ENCODE assay signal across 9 cellular contexts in the genomic region with DNA sequence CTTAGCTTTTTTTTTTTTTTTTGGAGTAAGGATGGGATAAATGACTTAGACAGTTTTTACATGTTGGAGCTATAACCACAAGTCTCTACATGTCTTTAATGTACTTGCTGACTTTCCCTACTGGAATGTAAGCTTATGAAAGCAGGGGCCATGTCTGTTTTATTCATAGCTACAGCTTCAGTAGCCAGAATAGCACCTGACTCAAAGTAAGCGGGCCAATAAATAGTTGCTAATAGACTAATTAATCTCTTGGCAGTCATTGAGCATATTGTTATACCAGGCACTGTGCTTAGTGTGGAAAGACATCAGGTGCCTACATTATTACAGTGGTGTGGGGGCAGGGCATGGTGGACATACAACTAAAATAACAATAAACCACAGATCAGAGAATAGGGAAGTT.
DNase-seq lines count a peak whose midpoint lies in the region; TF ChIP-seq lines count a peak whose summit lies in the region.
"Had no signal": no experiment of that assay in that cellular context is flagged by ENCODE, and none has a peak within 500 bp of the region (broad histone marks: within the 10 kb centered on the region; RNA-seq: fewer than 3 reads in every experiment).

No MANE protein-coding gene starts in this region.

- H3K27ac ChIP-seq in cardiac muscle cell: peak overlapping the region; percentile 75

- H3K4me3 Mint-ChIP-seq in glutamatergic neuron (ENCODE audit: unreplicated experiment): no peak overlapping the region

- peak; percentile 88 for DNase-seq in ELR (ENCODE audit: low read depth)
- DNase-seq in astrocyte of the hippocampus (ENCODE audit: low read depth, low spot score): peak; percentile 65
- peak in 1 of 2 donors; percentile 47 for DNase-seq in cardiac muscle cell (ENCODE audit: low read depth in 1 of 2, low spot score in 1 of 2)
- peak; percentile 97 for DNase-seq in retinal pigment epithelial cell (ENCODE audit: low read depth)
- no peak for DNase-seq in Kasumi-1 (lab: John Stamatoyannopoulos, UW)
- DNase-seq in glutamatergic neuron: no peak
- DNase-seq in D341Med (ENCODE audit: low spot score): no peak
- DNase-seq in activated T-cell treated with anti-CD3 and anti-CD28 coated beads for 4 hours: no peak
- DNase-seq: NCI-H2227 treated with DMSO at 0.1 percent for 48 hours had no signal

- no peaks in the 10 kb centered on the region for H3K27me3 ChIP-seq in cardiac muscle cell

- no peak overlapping the region for H3K27ac Mint-ChIP-seq in glutamatergic neuron (ENCODE audit: unreplicated experiment)

- no peaks in the 10 kb centered on the region for H3K36me3 ChIP-seq in cardiac muscle cell

- TF ChIP-seq CTCF in cardiac muscle cell (IDR thresholded peaks at IDR 0.05; ENCODE audit: low read depth, low read length) (no peak), retinal pigment epithelial cell (conservative IDR thresholded peaks at IDR 0.05; ENCODE audit: low read depth, low read length) (no peak), glutamatergic neuron (IDR thresholded peaks at IDR 0.05; ENCODE audit: partially characterized antibody, unreplicated experiment) (no peak)

- no peaks in the 10 kb centered on the region for H3K9me3 ChIP-seq in cardiac muscle cell (ENCODE audit: low read depth)

- H3K4me1 ChIP-seq in cardiac muscle cell (ENCODE audit: low read depth): peaks cover 34% of the 10 kb centered on the region

- H3K4me3 ChIP-seq in cardiac muscle cell: no peak overlapping the region
- H3K4me3 ChIP-seq in retinal pigment epithelial cell (ENCODE audit: low read length): no peak overlapping the region

- H3K4me1 Mint-ChIP-seq in glutamatergic neuron (ENCODE audit: low read depth, unreplicated experiment): peaks cover 4% of the 10 kb centered on the region

- peaks cover 2% of the 10 kb centered on the region for H3K9me3 Mint-ChIP-seq in glutamatergic neuron (ENCODE audit: unreplicated experiment)

- peaks cover 2% of the 10 kb centered on the region for H3K27me3 Mint-ChIP-seq in glutamatergic neuron (ENCODE audit: unreplicated experiment)

- H3K36me3 Mint-ChIP-seq in glutamatergic neuron (ENCODE audit: unreplicated experiment): no peaks in the 10 kb centered on the region

Comparison
In these comparisons a context has a peak if more than half of its experiments do, and no peak if none do; other contexts are left out.
1. DNase-seq: peak in ELR (single experiment), astrocyte of the hippocampus (single experiment) and retinal pigment epithelial cell (single experiment); none in Kasumi-1 (0 of 2), glutamatergic neuron (single experiment), D341Med (single experiment) and activated T-cell treated with anti-CD3 and anti-CD28 coated beads for 4 hours (single experiment).